ENCODE assay signal across 7 cellular contexts in the genomic region with DNA sequence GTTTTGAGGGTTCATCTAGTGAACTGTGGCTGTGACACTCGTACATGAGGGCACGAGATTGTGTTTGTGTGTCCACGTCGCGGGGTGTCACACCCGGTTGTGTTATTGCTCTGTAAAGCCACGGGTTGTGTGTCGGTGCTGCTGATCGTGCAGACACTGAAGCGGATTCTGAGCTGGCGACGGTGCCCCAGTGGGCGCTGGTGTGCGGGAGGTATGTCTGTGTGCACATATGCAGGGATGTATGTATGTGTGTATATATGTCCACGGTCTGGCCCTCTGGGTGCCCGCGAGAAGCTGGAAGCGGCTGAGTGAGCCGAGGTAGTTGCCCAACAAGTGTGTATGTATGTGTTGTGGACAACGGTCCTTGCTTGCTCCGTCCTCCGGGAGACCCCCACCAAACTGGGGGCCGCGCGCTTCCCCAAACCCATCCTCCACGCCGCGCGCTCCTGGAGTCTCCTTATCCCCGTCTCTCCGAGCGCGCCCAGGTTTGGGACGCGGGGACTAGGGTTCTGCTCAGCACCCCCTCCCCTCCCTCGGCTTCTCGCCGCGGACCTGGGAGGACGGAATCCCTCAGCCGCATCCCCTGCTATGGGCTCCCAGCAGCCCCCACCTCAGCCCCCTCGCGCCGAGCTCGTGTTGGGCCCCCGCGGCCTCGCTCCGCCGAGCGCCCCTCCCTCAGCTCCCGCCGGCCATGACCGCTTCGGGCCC. TPM values are rescaled to one million over a fixed set of nuclear protein-coding genes. Genes with fewer than 3 reads are reported as not detected.
A peak's percentile ranks its signal among the peaks of the same experiment; 100 is the strongest.
DNase-seq lines count a peak whose midpoint lies in the region; ATAC-seq and TF ChIP-seq lines count a peak whose summit lies in the region.

No MANE protein-coding gene starts in this region.

- ATAC-seq in GM19452 (IDR thresholded peaks at IDR 0.05; ENCODE audit: unreplicated experiment) = no peak

- H3K4me1 ChIP-seq in HUES64 (ENCODE audit: insufficient read depth, low read length) (peaks cover 53% of the 10 kb centered on the region), endocrine pancreas (ENCODE audit: control insufficient read depth, insufficient read depth, low read length) (no peaks in the 10 kb centered on the region), OCI-LY7 (ENCODE audit: insufficient read depth, low read length, poor library complexity, severe bottlenecking) (peaks cover 10% of the 10 kb centered on the region)

- H3K4me2 ChIP-seq in OCI-LY7 (ENCODE audit: low read length) = no peak overlapping the region

- H2AFZ ChIP-seq in OCI-LY7 (ENCODE audit: low read length) = no peak overlapping the region

- POLR2A ChIA-PET in OCI-LY7 (lab: Charles Lee) = no interaction called here

- no peaks in the 10 kb centered on the region for H4K20me1 ChIP-seq in OCI-LY7 (ENCODE audit: insufficient read depth, low read length)

- DNase-seq in OCI-LY7 (ENCODE audit: low spot score) = no peak
- DNase-seq in GM03348 (ENCODE audit: low spot score) = no peak

- H3K4me3 Mint-ChIP-seq in nephron = peak overlapping the region; percentile 81 to 90 (median 84)

- no peaks in the 10 kb centered on the region for H3K36me3 ChIP-seq in HUES64 (ENCODE audit: insufficient read depth, low read length)
- no peaks in the 10 kb centered on the region for H3K36me3 ChIP-seq in endocrine pancreas (ENCODE audit: control insufficient read depth, insufficient read depth, low read length)
- H3K36me3 ChIP-seq in OCI-LY7 (ENCODE audit: insufficient read depth, low read length) = no peaks in the 10 kb centered on the region

- H3K27me3 ChIP-seq in HUES64 (ENCODE audit: insufficient read depth, low read length) (peaks cover 20% of the 10 kb centered on the region), endocrine pancreas (ENCODE audit: control insufficient read depth, insufficient read depth, low read length) (no peaks in the 10 kb centered on the region)

- no TSS peak for BruUV-seq in OCI-LY7 (replicated peaks; lab: Mats Ljungman, UMichigan)

- H3K36me3 Mint-ChIP-seq in nephron (ENCODE audit: low read depth) = peaks cover 3% of the 10 kb centered on the region

- H3K9me3 Mint-ChIP-seq in nephron = no peaks in the 10 kb centered on the region

- H3K9me2 ChIP-seq in OCI-LY7 (ENCODE audit: insufficient read depth, low read length) = no peaks in the 10 kb centered on the region

- CTCF ChIA-PET in OCI-LY7 (lab: Charles Lee; ENCODE audit: unreplicated experiment) = no interaction called here

- TF ChIP-seq CTCF in WI38 (IDR thresholded peaks at IDR 0.05; ENCODE audit: low read depth, low read length) (no peak), nephron (IDR thresholded peaks at IDR 0.05; ENCODE audit: unreplicated experiment in 3 of 3) (no peak), OCI-LY7 (conservative IDR thresholded peaks at IDR 0.05; ENCODE audit: low read length) (no peak)

- peaks cover 93% of the 10 kb centered on the region for H3K27me3 Mint-ChIP-seq in nephron (ENCODE audit: low read depth)

- no peaks in the 10 kb centered on the region for H3K9me3 ChIP-seq in HUES64 (ENCODE audit: insufficient read depth, low read depth, low read length)
- H3K9me3 ChIP-seq in endocrine pancreas (ENCODE audit: control insufficient read depth, low read length) = no peaks in the 10 kb centered on the region
- no peaks in the 10 kb centered on the region for H3K9me3 ChIP-seq in OCI-LY7 (ENCODE audit: low read length)

- H3K9ac ChIP-seq in HUES64 (ENCODE audit: low read depth, low read length) = peak overlapping the region; percentile 75
- H3K9ac ChIP-seq in endocrine pancreas (ENCODE audit: control insufficient read depth, insufficient read depth, low read length) = peak overlapping the region; percentile 74

- H3K27ac Mint-ChIP-seq in nephron = peak overlapping the region in 1 of 3 experiments; percentile 28

- H3K4me1 Mint-ChIP-seq in nephron = peaks cover 20% of the 10 kb centered on the region

- H3K27ac ChIP-seq in HUES64 (ENCODE audit: low read depth, low read length) = peak overlapping the region; percentile 75
- H3K27ac ChIP-seq in OCI-LY7 (ENCODE audit: low read depth, low read length, poor library complexity, severe bottlenecking) = no peak overlapping the region

- WGBS in HUES64 = under 1% methylated on average over 55 of the region's 55 CpGs

- intact Hi-C loops in OCI-LY7 (cut with micrococcal nuclease; ENCODE audit: unreplicated experiment) = loop anchor here (5.0 kb wide), 2 partner anchors 40 to 65 kb away; no protein-coding TSS in a partner anchor

- H3K4me3 ChIP-seq in HUES64 (ENCODE audit: low read length) (peak overlapping the region; percentile 67), WI38 (ENCODE audit: low read depth, low read length) (peak overlapping the region; percentile 50), endocrine pancreas (ENCODE audit: control insufficient read depth, insufficient read depth, low read length) (peak overlapping the region; percentile 64), OCI-LY7 (ENCODE audit: low read depth, low read length, poor library complexity, severe bottlenecking) (no peak overlapping the region)

- no peaks in the 10 kb centered on the region for H3K79me2 ChIP-seq in OCI-LY7 (ENCODE audit: insufficient read depth, low read depth, low read length)

RNA-seq across cellular contexts. Expression of a gene that starts 0.6 kb away (rescaled TPM):
- 72.2 TPM for polyA plus RNA-seq in HUES64 (2013, experiment 1 of 2)
- polyA plus RNA-seq in HUES64 (2013, experiment 2 of 2) = 59.3 TPM
- total RNA-seq in OCI-LY7 (2014; rRNA removed; shearing (Covaris generic)) = not detected in 2 replicates
- 0.41 TPM in 1 of 2 replicates, not detected in the other for total RNA-seq in OCI-LY7 (2022)

RNA-seq across cellular contexts. Expression of a gene that starts 46.0 kb away (rescaled TPM):
- polyA plus RNA-seq in HUES64 (2013, experiment 1 of 2) = 49.9 TPM
- 54.3 TPM for polyA plus RNA-seq in HUES64 (2013, experiment 2 of 2)
- 67.9 and 81.2 TPM in 2 replicates for total RNA-seq in OCI-LY7 (2014; rRNA removed; shearing (Covaris generic))
- 78.5 and 89.4 TPM in 2 replicates for total RNA-seq in OCI-LY7 (2022)
